1 cellular context compared by ENCODE assay signal in genomic region chrX:153814591-153815315, GRCh38.
TF ChIP-seq lines count a peak whose summit lies in the region.

No MANE protein-coding gene starts in this region.

TF ChIP-seq in GM23338, 12 proteins besides CTCF, POLR2A, EP300 and RAD21 (continued from another document):
- TF ChIP-seq REST (IDR thresholded peaks at IDR 0.05; ENCODE audit: unreplicated experiment) = no peak
- TF ChIP-seq ZNF114 (CRISPR knock-in tag; IDR thresholded peaks at IDR 0.05) = no peak
- TF ChIP-seq ETS1 (IDR thresholded peaks at IDR 0.05) = no peak
- no peak for TF ChIP-seq CREB1 (CRISPR knock-in tag; IDR thresholded peaks at IDR 0.05; ENCODE audit: low read depth)
- TF ChIP-seq EZH2 (IDR thresholded peaks at IDR 0.05; ENCODE audit: low read depth, unreplicated experiment) = no peak
- TF ChIP-seq ZNF462 (CRISPR knock-in tag; IDR thresholded peaks at IDR 0.05) = no peak
- no peak for TF ChIP-seq EZH2phosphoT487 (IDR thresholded peaks at IDR 0.05; ENCODE audit: unreplicated experiment)
- TF ChIP-seq ZNF331 (CRISPR knock-in tag; IDR thresholded peaks at IDR 0.05; ENCODE audit: low read depth) = no peak
- TF ChIP-seq STAT1 (IDR thresholded peaks at IDR 0.05; ENCODE audit: unreplicated experiment) = no peak
- TF ChIP-seq NANOG (IDR thresholded peaks at IDR 0.05; ENCODE audit: borderline replicate concordance) = no peak
